26 cellular contexts compared by ENCODE assay signal in genomic region chr20:13037727-13038126, GRCh38. TPM values are rescaled to one million over a fixed set of nuclear protein-coding genes. Genes with fewer than 3 reads are reported as not detected.
DNase-seq lines count a peak whose midpoint lies in the region; TF ChIP-seq lines count a peak whose summit lies in the region.
"Had no signal": no experiment of that assay in that cellular context is flagged by ENCODE, and none has a peak within 500 bp of the region (broad histone marks: within the 10 kb centered on the region; RNA-seq: fewer than 3 reads in every experiment).

No MANE protein-coding gene starts in this region.

- intact Hi-C loops in mammary epithelial cell (cut with micrococcal nuclease), result no loop called here
- intact Hi-C loops in ascending aorta (cut with DNase I), result no loop called here

- H3K9me3 ChIP-seq in mammary epithelial cell (replicated peaks; ENCODE audit: insufficient read depth, low read length) (no peaks in the 10 kb centered on the region), ascending aorta (peaks cover 0 to 10% of the 10 kb centered on the region in 2 donors)
- H3K9me3 ChIP-seq: gastrocnemius medialis, right atrium auricular region had no signal

- no peaks in the 10 kb centered on the region for H4K20me1 ChIP-seq in mammary epithelial cell (ENCODE audit: insufficient read depth, low read length)

- WGBS in mammary epithelial cell (ENCODE audit: low coverage, missing lambda C conversion rate), result 74% methylated on average over 2 of the region's 3 CpGs

- no peaks in the 10 kb centered on the region for H3K79me2 ChIP-seq in mammary epithelial cell (ENCODE audit: insufficient read depth, low read length)

- in situ Hi-C loops in mammary epithelial cell (cut with MboI; ENCODE audit: low sequenced_read_pairs in 2 of 2), result no loop called here

- H3K4me1 ChIP-seq in mammary epithelial cell (ENCODE audit: insufficient read depth, low read length) (no peaks in the 10 kb centered on the region), ascending aorta (no peaks in the 10 kb centered on the region)
- H3K4me1 ChIP-seq: gastrocnemius medialis, parathyroid adenoma had no signal

- no peak overlapping the region for H3K9ac ChIP-seq in mammary epithelial cell (ENCODE audit: insufficient read depth, low read length)
- H3K9ac ChIP-seq: parathyroid adenoma had no signal

- DNase-seq in AG10803 (ENCODE audit: low read depth) (peak; percentile 15), HT1080 (ENCODE audit: low read depth) (peak; percentile 86), mammary epithelial cell (peak; percentile 23), myocyte (ENCODE audit: low read depth) (peak; percentile 62), T-helper 1 cell (no peak), ascending aorta (ENCODE audit: low spot score in 2 of 2) (no peak), NCI-H446 (lab: John Stamatoyannopoulos, UW) (no peak)
- DNase-seq: activated CD4-positive, alpha-beta T cell treated with anti-CD3 and anti-CD28 coated beads, Interleukin-2, amount 10 ng/mL, durations not matched to agents 24 days and 14 days; activated naive CD4-positive, alpha-beta T cell; activated T-cell treated with anti-CD3 and anti-CD28 coated beads, Interleukin-2, amount 50 U/mL, for 72 hours; CD4-positive, alpha-beta memory T cell; gastrocnemius medialis; H9; KG1; MV-4-11; NCI-H1436 treated with DMSO at 0.1 percent for 48 hours; NCI-H524 treated with DMSO at 0.1 percent for 48 hours; PC-9; SIG-M5; stimulated activated CD4-positive, alpha-beta T cell treated with anti-CD3 and anti-CD28 coated beads, Interleukin-2, amount 100 ng/mL, for 48 hours; SW 1271; T1000 had no signal

- H2AFZ ChIP-seq in mammary epithelial cell (ENCODE audit: low read depth, low read length), result no peak overlapping the region
- H2AFZ ChIP-seq: hepatocyte, parathyroid adenoma, PC-9 had no signal

- CTCF ChIA-PET in mammary epithelial cell (lab: Charles Lee; ENCODE audit: low non-redundant PET), result no interaction called here

- TF ChIP-seq CTCF in AG10803 (conservative IDR thresholded peaks at IDR 0.05; ENCODE audit: low read length) (no peak), mammary epithelial cell (conservative IDR thresholded peaks at IDR 0.05 in 1 of 2, IDR thresholded peaks at IDR 0.05 in 1 of 2; ENCODE audit: extremely low read depth in 1 of 2, insufficient read depth in 1 of 2, low read depth in 1 of 2, low read length in 2 of 2) (no peak), ascending aorta (IDR thresholded peaks at IDR 0.05) (no peak)

- H3K36me3 ChIP-seq in mammary epithelial cell (ENCODE audit: insufficient read depth, low read length) (no peaks in the 10 kb centered on the region), ascending aorta (no peaks in the 10 kb centered on the region)
- H3K36me3 ChIP-seq: gastrocnemius medialis, right atrium auricular region had no signal

- H3K4me2 ChIP-seq in mammary epithelial cell (ENCODE audit: insufficient read depth, low read depth, low read length), result no peak overlapping the region
- H3K4me2 ChIP-seq: hepatocyte, PC-9 had no signal

- dilution Hi-C loops in mammary epithelial cell (cut with HindIII; ENCODE audit: low sequenced_read_pairs), result no loop called here

- BruUV-seq in mammary epithelial cell (replicated peaks; lab: Mats Ljungman, UMichigan), result no TSS peak

- H3K4me3 ChIP-seq in AG10803 (ENCODE audit: low read length), result no peak overlapping the region
- H3K4me3 ChIP-seq in mammary epithelial cell (replicated peaks in 1 of 3; ENCODE audit: insufficient read depth in 1 of 3, low read depth in 2 of 3, low read length in 3 of 3), result no peak overlapping the region
- no peak overlapping the region for H3K4me3 ChIP-seq in ascending aorta
- H3K4me3 ChIP-seq: gastrocnemius medialis, hepatocyte, PC-9, right atrium auricular region had no signal

- H3K27ac ChIP-seq in mammary epithelial cell (ENCODE audit: insufficient read depth, low read depth, low read length) (no peak overlapping the region), ascending aorta (no peak overlapping the region)
- H3K27ac ChIP-seq: gastrocnemius medialis, hepatocyte, parathyroid adenoma, PC-9, right atrium auricular region had no signal

- H3K27me3 ChIP-seq in mammary epithelial cell (ENCODE audit: insufficient read depth, low read length) (no peaks in the 10 kb centered on the region), ascending aorta (no peaks in the 10 kb centered on the region)
- H3K27me3 ChIP-seq: gastrocnemius medialis, hepatocyte, right atrium auricular region had no signal

RNA-seq across cellular contexts. Expression of gene SPTLC3, which starts 29.0 kb away (rescaled TPM):
- total RNA-seq in HT1080 (2014; rRNA removed; shearing (Covaris generic)), result 6.5 and 8.6 TPM in 2 replicates
- 1.8 and 2.8 TPM in 2 replicates for polyA plus RNA-seq in HT1080 (2015; cell fraction: cytosol; rRNA removed)
- 5.3 and 10.6 TPM in 2 replicates for polyA plus RNA-seq in HT1080 (2015; cell fraction: nucleus; rRNA removed)
- total RNA-seq in mammary epithelial cell, result 10 to 100 TPM; 10.1 to 12.5 TPM
- 3.6 TPM for polyA plus RNA-seq in mammary epithelial cell
- polyA minus RNA-seq in mammary epithelial cell, result 6.3 TPM
- 7.5 and 9.0 TPM in 2 replicates for total RNA-seq in myocyte
- polyA plus RNA-seq in myocyte (2012), result 1.8 TPM
- 4.6 TPM for total RNA-seq in ascending aorta
- total RNA-seq: G401 had no signal

Comparison
In these comparisons a context has a peak if more than half of its experiments do, and no peak if none do; other contexts are left out.
1. DNase-seq: peak in AG10803 (single experiment), HT1080 (single experiment), mammary epithelial cell (single experiment) and myocyte (single experiment); none in T-helper 1 cell (0 of 5), ascending aorta (0 of 2) and NCI-H446 (0 of 2).